Comparison of ENCODE assay signal across 31 cellular contexts in genomic region chrX:41553688-41554087, GRCh38.
DNase-seq lines count a peak whose midpoint lies in the region; FAIRE-seq and TF ChIP-seq lines count a peak whose summit lies in the region.
"Had no signal": no experiment of that assay in that cellular context is flagged by ENCODE, and none has a peak within 500 bp of the region (broad histone marks: within the 10 kb centered on the region; RNA-seq: fewer than 3 reads in every experiment).

No MANE protein-coding gene starts in this region.

- no peak overlapping the region for H2AFZ ChIP-seq in astrocyte (ENCODE audit: low read depth, low read length)

- H3K9me3 Mint-ChIP-seq in astrocyte (ENCODE audit: unreplicated experiment), result no peaks in the 10 kb centered on the region
- peaks cover 5% of the 10 kb centered on the region for H3K9me3 Mint-ChIP-seq in progenitor cell of endocrine pancreas (ENCODE audit: low read depth)
- H3K9me3 Mint-ChIP-seq: activated naive CD8-positive, alpha-beta T cell treated with anti-CD3 and anti-CD28 coated beads, Interleukin-2, amount 50 U/mL, for 24 hours; CD4-positive, alpha-beta memory T cell; central memory CD8-positive, alpha-beta T cell had no signal

- TF ChIP-seq CTCF in AG10803 (conservative IDR thresholded peaks at IDR 0.05; ENCODE audit: low read length) (no peak), astrocyte (IDR thresholded peaks at IDR 0.05; ENCODE audit: insufficient read depth, low read depth, low read length) (no peak), fibroblast of the aortic adventitia (IDR thresholded peaks at IDR 0.05; ENCODE audit: insufficient read depth, low read length) (no peak), progenitor cell of endocrine pancreas (IDR thresholded peaks at IDR 0.05; ENCODE audit: unreplicated experiment) (no peak)

- H3K4me3 Mint-ChIP-seq in astrocyte (ENCODE audit: unreplicated experiment) (no peak overlapping the region), progenitor cell of endocrine pancreas (ENCODE audit: low read depth) (no peak overlapping the region)
- H3K4me3 Mint-ChIP-seq: activated naive CD8-positive, alpha-beta T cell treated with anti-CD3 and anti-CD28 coated beads, Interleukin-2, amount 50 U/mL, for 24 hours; B cell; CD4-positive, alpha-beta memory T cell; central memory CD8-positive, alpha-beta T cell; neural crest cell had no signal

- H3K4me3 ChIP-seq in AG10803 (ENCODE audit: low read length), result no peak overlapping the region
- no peak overlapping the region for H3K4me3 ChIP-seq in astrocyte (ENCODE audit: insufficient read depth, low read depth, low read length)
- H3K4me3 ChIP-seq in fibroblast of the aortic adventitia (ENCODE audit: low read depth, low read length), result no peak overlapping the region
- H3K4me3 ChIP-seq: left lung, ovary, suprapubic skin, uterus had no signal

- no peaks in the 10 kb centered on the region for H3K36me3 ChIP-seq in astrocyte (ENCODE audit: insufficient read depth, low read length)
- H3K36me3 ChIP-seq: left lung, ovary, suprapubic skin, uterus had no signal

- CTCF ChIA-PET in HEK293T (lab: Yijun Ruan, JAX), result no interaction called here

- peak; percentile 62 for FAIRE-seq in astrocyte (lab: Jason Lieb, UNC)
- FAIRE-seq: A204.1, GM12891, H54, islet of Langerhans, small intestine had no signal

- POLR2A ChIA-PET in HEK293T (lab: Yijun Ruan, JAX), result no interaction called here

- H3K9ac ChIP-seq in astrocyte (ENCODE audit: low read length), result no peak overlapping the region
- H3K9ac ChIP-seq: SK-N-SH had no signal

- H3K36me3 Mint-ChIP-seq in astrocyte (ENCODE audit: low read depth, unreplicated experiment) (peaks cover 2% of the 10 kb centered on the region), progenitor cell of endocrine pancreas (ENCODE audit: insufficient read depth) (peaks cover 8% of the 10 kb centered on the region)

- H3K4me1 Mint-ChIP-seq in astrocyte (ENCODE audit: low read depth, unreplicated experiment), result peaks cover 11% of the 10 kb centered on the region
- peaks cover 5% of the 10 kb centered on the region for H3K4me1 Mint-ChIP-seq in progenitor cell of endocrine pancreas (ENCODE audit: low read depth)
- H3K4me1 Mint-ChIP-seq: neural crest cell had no signal

- peak overlapping the region; percentile 54 for H3K27ac ChIP-seq in astrocyte (ENCODE audit: low read depth, low read length)
- H3K27ac ChIP-seq: left lung, ovary, suprapubic skin, uterus had no signal

- no peaks in the 10 kb centered on the region for H3K9me3 ChIP-seq in astrocyte (ENCODE audit: insufficient read depth, low read depth, low read length)
- H3K9me3 ChIP-seq: left lung, ovary, SK-N-SH, suprapubic skin, uterus had no signal

- H3K79me2 ChIP-seq in astrocyte (ENCODE audit: insufficient read depth, low read length), result no peaks in the 10 kb centered on the region

- no peaks in the 10 kb centered on the region for H3K27me3 ChIP-seq in astrocyte (ENCODE audit: insufficient read depth, low read length)
- H3K27me3 ChIP-seq: ovary, suprapubic skin, uterus had no signal

- H3K27me3 Mint-ChIP-seq in astrocyte (ENCODE audit: low read depth, unreplicated experiment), result no peaks in the 10 kb centered on the region
- H3K27me3 Mint-ChIP-seq in progenitor cell of endocrine pancreas, result no peaks in the 10 kb centered on the region
- H3K27me3 Mint-ChIP-seq: activated naive CD8-positive, alpha-beta T cell treated with anti-CD3 and anti-CD28 coated beads, Interleukin-2, amount 50 U/mL, for 24 hours; B cell; CD4-positive, alpha-beta memory T cell; central memory CD8-positive, alpha-beta T cell had no signal

- no peak overlapping the region for H3K4me2 ChIP-seq in astrocyte (ENCODE audit: low read length)
- H3K4me2 ChIP-seq: SK-N-SH had no signal

- H3K27ac Mint-ChIP-seq in astrocyte (ENCODE audit: unreplicated experiment), result no peak overlapping the region
- no peak overlapping the region for H3K27ac Mint-ChIP-seq in progenitor cell of endocrine pancreas
- H3K27ac Mint-ChIP-seq: activated naive CD8-positive, alpha-beta T cell treated with anti-CD3 and anti-CD28 coated beads, Interleukin-2, amount 50 U/mL, for 24 hours; B cell; CD4-positive, alpha-beta memory T cell had no signal

- DNase-seq in AG10803 (ENCODE audit: low read depth) (peak; percentile 13), HEK293T (ENCODE audit: extremely low spot score) (peak; percentile 12), astrocyte (ENCODE audit: low read depth) (peak; percentile 62), fibroblast of the aortic adventitia (ENCODE audit: low read depth) (peak; percentile 37), cerebellar nuclear complex (lab: John Stamatoyannopoulos, UW) (no peak), progenitor cell of endocrine pancreas (ENCODE audit: low spot score, unreplicated experiment) (no peak), NCI-H2107 (lab: John Stamatoyannopoulos, UW) (no peak), RPMI8226 (no peak)
- DNase-seq: activated CD4-positive, alpha-beta T cell treated with anti-CD3 and anti-CD28 coated beads, Interleukin-2, amount 50 U/mL, for 4 hours; activated naive CD8-positive, alpha-beta T cell treated with anti-CD3 and anti-CD28 coated beads, Interleukin-2, amount 50 U/mL, for 24 hours; activated T-cell treated with anti-CD3 and anti-CD28 coated beads, Interleukin-2, amount 50 U/mL, for 48 hours; CD4-positive, alpha-beta memory T cell; glutamatergic neuron; left lung; mesenchymal stem cell; NCI-H1694; NCI-H2171; NCI-H82; ovary; SK-N-SH; small intestine; stimulated activated naive CD4-positive, alpha-beta T cell; uterus had no signal

- H4K20me1 ChIP-seq in astrocyte (ENCODE audit: insufficient read depth, low read length), result no peaks in the 10 kb centered on the region

- peaks cover 6% of the 10 kb centered on the region for H3K4me1 ChIP-seq in astrocyte (ENCODE audit: insufficient read depth, low read length)
- H3K4me1 ChIP-seq: left lung, suprapubic skin, uterus had no signal

TF ChIP-seq in HEK293T, 16 proteins besides CTCF, POLR2A, EP300 and RAD21:
- no peak for TF ChIP-seq FOXM1 (IDR thresholded peaks at IDR 0.05; ENCODE audit: borderline replicate concordance)
- TF ChIP-seq ELF4 (IDR thresholded peaks at IDR 0.05), result no peak
- no peak for TF ChIP-seq TARDBP (IDR thresholded peaks at IDR 0.05)
- no peak for TF ChIP-seq FOXA1 (IDR thresholded peaks at IDR 0.05)
- TF ChIP-seq ARNT (IDR thresholded peaks at IDR 0.05), result no peak
TF ChIP-seq in HEK293T: peak in this region for 0.

Comparison
In these comparisons a context has a peak if more than half of its experiments do, and no peak if none do; other contexts are left out.
1. DNase-seq: peak in AG10803 (single experiment), HEK293T (single experiment), astrocyte (single experiment) and fibroblast of the aortic adventitia (single experiment); none in cerebellar nuclear complex (0 of 2), progenitor cell of endocrine pancreas (single experiment), NCI-H2107 (single experiment) and RPMI8226 (single experiment).